In genomic region chr2:199690225-199690624, GRCh38 we compare ENCODE assay signal across 22 cellular contexts.
DNase-seq lines count a peak whose midpoint lies in the region; ATAC-seq and TF ChIP-seq lines count a peak whose summit lies in the region.
"Had no signal": no experiment of that assay in that cellular context is flagged by ENCODE, and none has a peak within 500 bp of the region (broad histone marks: within the 10 kb centered on the region; RNA-seq: fewer than 3 reads in every experiment).

No MANE protein-coding gene starts in this region.

- H3K4me3 Mint-ChIP-seq in GM23338 (no peak overlapping the region), WTC11 (no peak overlapping the region), nephron progenitor cell (no peak overlapping the region)
- H3K4me3 Mint-ChIP-seq: CD14-positive monocyte; CD4-positive, alpha-beta T cell; CD8-positive, alpha-beta memory T cell had no signal

- H2AFZ ChIP-seq in GM23338, result peak overlapping the region; percentile 74; the same call in 1 of the 2 replicates
- H2AFZ ChIP-seq: GM23248 had no signal

- H3K9me2 ChIP-seq in GM23338 (ENCODE audit: insufficient read depth), result no peaks in the 10 kb centered on the region

- no peak overlapping the region for H3K4me3 ChIP-seq in GM23338
- H3K4me3 ChIP-seq: A549; BLaER1 treated with 17β-estradiol and CSF1 and Interleukin-3, amounts not matched to agents 10 nM and 100 nM; GM23248 had no signal

- no peak overlapping the region for H3K27ac ChIP-seq in GM23338 (ENCODE audit: low read depth)
- H3K27ac ChIP-seq: A549; BLaER1 treated with 17β-estradiol and CSF1 and Interleukin-3, amounts not matched to agents 10 nM and 100 nM; GM23248 had no signal

- H3K27me3 Mint-ChIP-seq in GM23338 (ENCODE audit: insufficient read depth, low read depth, poor library complexity), result no peaks in the 10 kb centered on the region
- H3K27me3 Mint-ChIP-seq in WTC11 (ENCODE audit: low read depth), result no peaks in the 10 kb centered on the region
- no peaks in the 10 kb centered on the region for H3K27me3 Mint-ChIP-seq in nephron progenitor cell (ENCODE audit: low read depth, poor library complexity)

- CTCF ChIA-PET in WTC11 (lab: Charles Lee), result no interaction called here

- no peaks in the 10 kb centered on the region for H3F3A ChIP-seq in GM23338 (replicated peaks; ENCODE audit: low read depth)

- ATAC-seq in GM23338 (peak; percentile 53; the same call in 2 of the 3 replicates), WTC11 (peak; percentile 75), GM21526 (IDR thresholded peaks at IDR 0.05; ENCODE audit: low FRiP score, unreplicated experiment) (no peak), GM19324 (IDR thresholded peaks at IDR 0.05; ENCODE audit: low FRiP score, unreplicated experiment) (no peak), HG02981 (IDR thresholded peaks at IDR 0.05; ENCODE audit: unreplicated experiment) (no peak)
- ATAC-seq: A549 had no signal

- no peaks in the 10 kb centered on the region for H3K79me2 ChIP-seq in GM23338 (replicated peaks; ENCODE audit: insufficient read depth)

- no peak for DNase-seq in GM23338 (ENCODE audit: low spot score)
- no peak for DNase-seq in WTC11 (ENCODE audit: low spot score)
- DNase-seq in nephron progenitor cell, result no peak
- no peak for DNase-seq in NCI-H774 (lab: John Stamatoyannopoulos, UW)
- DNase-seq: 8988T; ACHN; AML-193; BE2C; CD4-positive, alpha-beta T cell; CD8-positive, alpha-beta memory T cell; DMS 273 treated with DMSO at 0.1 percent for 48 hours; DMS79; EL; GF-D8; GM23248; HCEC 1CT had no signal

- no peak overlapping the region for H3K27ac Mint-ChIP-seq in GM23338
- no peak overlapping the region for H3K27ac Mint-ChIP-seq in WTC11
- peak overlapping the region; percentile 7 for H3K27ac Mint-ChIP-seq in nephron progenitor cell
- H3K27ac Mint-ChIP-seq: CD14-positive monocyte; CD4-positive, alpha-beta T cell; CD8-positive, alpha-beta memory T cell had no signal

- H3K36me3 Mint-ChIP-seq in GM23338 (ENCODE audit: low read depth) (no peaks in the 10 kb centered on the region), WTC11 (no peaks in the 10 kb centered on the region), nephron progenitor cell (ENCODE audit: low read depth) (no peaks in the 10 kb centered on the region)
- H3K36me3 Mint-ChIP-seq: CD14-positive monocyte; CD8-positive, alpha-beta memory T cell had no signal

- H4K20me1 ChIP-seq in GM23338 (replicated peaks; ENCODE audit: insufficient read depth), result no peaks in the 10 kb centered on the region
- H4K20me1 ChIP-seq: BLaER1 treated with 17β-estradiol and CSF1 and Interleukin-3, amounts not matched to agents 10 nM and 100 nM had no signal

- no peaks in the 10 kb centered on the region for H3K27me3 ChIP-seq in GM23338 (ENCODE audit: insufficient read depth)
- H3K27me3 ChIP-seq: BE2C; BLaER1 treated with 17β-estradiol and CSF1 and Interleukin-3, amounts not matched to agents 10 nM and 100 nM had no signal

- H3K36me3 ChIP-seq in GM23338 (ENCODE audit: insufficient read depth), result no peaks in the 10 kb centered on the region
- H3K36me3 ChIP-seq: BE2C; BLaER1 treated with 17β-estradiol and CSF1 and Interleukin-3, amounts not matched to agents 10 nM and 100 nM had no signal

- TF ChIP-seq CTCF in GM23338 (conservative IDR thresholded peaks at IDR 0.05; ENCODE audit: low read depth in 2 of 2) (no peak), WTC11 (IDR thresholded peaks at IDR 0.05) (no peak), nephron progenitor cell (IDR thresholded peaks at IDR 0.05) (no peak)

- H3K9me3 Mint-ChIP-seq in GM23338, result no peaks in the 10 kb centered on the region
- H3K9me3 Mint-ChIP-seq in WTC11, result no peaks in the 10 kb centered on the region; the same call in 1 of the 2 replicates
- H3K9me3 Mint-ChIP-seq in nephron progenitor cell, result no peaks in the 10 kb centered on the region
- H3K9me3 Mint-ChIP-seq: CD14-positive monocyte; CD4-positive, alpha-beta T cell; CD8-positive, alpha-beta memory T cell had no signal

- H3K4me2 ChIP-seq in GM23338, result no peak overlapping the region
- H3K4me2 ChIP-seq: A549; BLaER1 treated with 17β-estradiol and CSF1 and Interleukin-3, amounts not matched to agents 10 nM and 100 nM had no signal

- peaks cover 10% of the 10 kb centered on the region; the same call in 2 of the 3 replicates for H3K4me1 Mint-ChIP-seq in GM23338
- H3K4me1 Mint-ChIP-seq in WTC11, result peaks cover 8% of the 10 kb centered on the region
- peaks cover 6% of the 10 kb centered on the region for H3K4me1 Mint-ChIP-seq in nephron progenitor cell

- no peaks in the 10 kb centered on the region for H3K4me1 ChIP-seq in GM23338 (ENCODE audit: insufficient read depth)
- H3K4me1 ChIP-seq: A549 had no signal

- POLR2A ChIA-PET in WTC11 (lab: Charles Lee), result no interaction called here

TF ChIP-seq in GM23338, 12 proteins besides CTCF, POLR2A, EP300 and RAD21 (continues in another document):
- TF ChIP-seq EZH2phosphoT487 (IDR thresholded peaks at IDR 0.05; ENCODE audit: unreplicated experiment) (no peak), ZNF331 (CRISPR knock-in tag; IDR thresholded peaks at IDR 0.05; ENCODE audit: low read depth) (no peak)

TF ChIP-seq in WTC11, 78 proteins besides CTCF, POLR2A, EP300 and RAD21 (continues in another document):
- no peak for TF ChIP-seq ZNF396 (CRISPR knock-in tag; IDR thresholded peaks at IDR 0.05; ENCODE audit: borderline replicate concordance)
- no peak for TF ChIP-seq HMGXB4 (CRISPR knock-in tag; IDR thresholded peaks at IDR 0.05)
- no peak for TF ChIP-seq ARID4B (CRISPR knock-in tag; IDR thresholded peaks at IDR 0.05; ENCODE audit: borderline replicate concordance)
- TF ChIP-seq IRF2 (CRISPR knock-in tag; IDR thresholded peaks at IDR 0.05; ENCODE audit: borderline replicate concordance, low read depth), result no peak
- no peak for TF ChIP-seq KAT7 (CRISPR knock-in tag; IDR thresholded peaks at IDR 0.05; ENCODE audit: borderline replicate concordance)
- no peak for TF ChIP-seq ATF6 (CRISPR knock-in tag; IDR thresholded peaks at IDR 0.05)
- no peak for TF ChIP-seq GTF2I (CRISPR knock-in tag; conservative IDR thresholded peaks at IDR 0.05)
- TF ChIP-seq ZNF138 (CRISPR knock-in tag; conservative IDR thresholded peaks at IDR 0.05), result no peak
- TF ChIP-seq SMAD4 (CRISPR knock-in tag; IDR thresholded peaks at IDR 0.05), result no peak
- no peak for TF ChIP-seq ATF1 (CRISPR knock-in tag; IDR thresholded peaks at IDR 0.05)

Comparison
In these comparisons a context has a peak if more than half of its experiments do, and no peak if none do; other contexts are left out.
1. ATAC-seq: peak in GM23338 (single experiment) and WTC11 (single experiment); none in GM21526 (single experiment), GM19324 (single experiment) and HG02981 (single experiment).